ENCODE assay signal across 8 cellular contexts in the genomic region with DNA sequence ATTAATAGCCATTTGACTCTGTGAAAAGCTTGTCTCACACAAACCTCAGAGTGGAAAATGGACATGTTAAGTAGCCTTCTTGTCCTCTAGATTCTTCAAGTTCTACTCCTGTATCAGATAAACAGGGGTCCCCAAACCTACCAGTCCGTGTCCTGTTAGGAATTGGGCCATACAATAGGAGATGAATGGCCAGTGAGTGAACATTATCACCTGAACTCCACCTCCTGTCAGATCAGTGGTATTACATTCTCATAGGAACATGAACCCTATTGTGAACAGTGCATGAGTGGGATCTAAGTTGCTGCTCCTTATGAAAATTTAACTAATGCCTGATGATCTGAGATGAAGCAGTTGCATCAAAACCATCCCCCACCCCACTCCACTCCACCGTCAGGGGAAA.
DNase-seq lines count a peak whose midpoint lies in the region; ATAC-seq, FAIRE-seq and TF ChIP-seq lines count a peak whose summit lies in the region.

No MANE protein-coding gene starts in this region.

- TF ChIP-seq EP300 in SK-N-SH (IDR thresholded peaks at IDR 0.05; ENCODE audit: borderline replicate concordance in 1 of 2, low read depth in 1 of 2, low read length in 1 of 2) (no peak), sigmoid colon (IDR thresholded peaks at IDR 0.05) (no peak)

- H3K9me2 ChIP-seq in SK-N-SH: no peaks in the 10 kb centered on the region

- no peak overlapping the region for H3K9ac ChIP-seq in SK-N-SH

- H2AFZ ChIP-seq in SK-N-SH (ENCODE audit: low read depth): no peak overlapping the region

- H3K4me2 ChIP-seq in SK-N-SH: no peak overlapping the region

- H3K79me2 ChIP-seq in SK-N-SH (ENCODE audit: insufficient read depth): no peaks in the 10 kb centered on the region

- TF ChIP-seq CTCF in SK-N-SH (IDR thresholded peaks at IDR 0.05) (peak; percentile 55), left lung (IDR thresholded peaks at IDR 0.05) (peak in 1 of 2 donors; percentile 27), sigmoid colon (IDR thresholded peaks at IDR 0.05) (peak in 2 of 4 experiments; percentile 30 to 52)

- H3K36me3 ChIP-seq in SK-N-SH (replicated peaks in 1 of 2; ENCODE audit: control insufficient read depth in 1 of 2, insufficient read depth in 2 of 2, low read length in 1 of 2) (no peaks in the 10 kb centered on the region), left lung (no peaks in the 10 kb centered on the region), sigmoid colon (no peaks in the 10 kb centered on the region)

- H3K4me3 ChIP-seq in SK-N-SH (ENCODE audit: low read depth in 2 of 2, low read length in 1 of 2): no peak overlapping the region
- no peak overlapping the region for H3K4me3 ChIP-seq in left lung
- H3K4me3 ChIP-seq in sigmoid colon: no peak overlapping the region

- H4K20me1 ChIP-seq in SK-N-SH (ENCODE audit: insufficient read depth): no peaks in the 10 kb centered on the region

- POLR2A ChIA-PET in SK-N-SH (lab: Yijun Ruan, JAX): no interaction called here

- DNase-seq in GM12891 (ENCODE audit: insufficient read length, low spot score): no peak
- no peak for DNase-seq in SK-N-SH
- no peak for DNase-seq in left lung
- DNase-seq in NCI-H2227 (lab: John Stamatoyannopoulos, UW; ENCODE audit: unreplicated experiment): no peak
- DNase-seq in sigmoid colon: no peak

- intact Hi-C loops in left lung (cut with DNase I): no loop called here
- intact Hi-C loops in sigmoid colon (cut with DNase I): no loop called here

- TF ChIP-seq POLR2A in GM12891 (IDR thresholded peaks at IDR 0.05; ENCODE audit: low read depth, low read length): no peak
- TF ChIP-seq POLR2A in sigmoid colon (IDR thresholded peaks at IDR 0.05): no peak

- WGBS in SK-N-SH (ENCODE audit: low lambda C conversion rate): 68% methylated on average over 2 of the region's 2 CpGs
- 22 to 46% methylated on average over 2 of the region's 2 CpGs for WGBS in sigmoid colon, 2 donors

- peak; percentile 69 for ATAC-seq in HG02798 (IDR thresholded peaks at IDR 0.05; ENCODE audit: poor library complexity, unreplicated experiment)
- peak; percentile 67 for ATAC-seq in left lung
- ATAC-seq in GM18870 (IDR thresholded peaks at IDR 0.05; ENCODE audit: unreplicated experiment): no peak
- ATAC-seq in HG02981 (IDR thresholded peaks at IDR 0.05; ENCODE audit: unreplicated experiment): no peak

- H3K9me3 ChIP-seq in SK-N-SH (no peaks in the 10 kb centered on the region), left lung (no peaks in the 10 kb centered on the region), sigmoid colon (no peaks in the 10 kb centered on the region)

- no peaks in the 10 kb centered on the region for H3K27me3 ChIP-seq in SK-N-SH (ENCODE audit: insufficient read depth)
- no peaks in the 10 kb centered on the region for H3K27me3 ChIP-seq in left lung
- H3K27me3 ChIP-seq in sigmoid colon: no peaks in the 10 kb centered on the region

- H3K27ac ChIP-seq in SK-N-SH (ENCODE audit: low read depth in 2 of 2, low read length in 1 of 2) (no peak overlapping the region), left lung (no peak overlapping the region), sigmoid colon (no peak overlapping the region)

- H3F3A ChIP-seq in SK-N-SH (replicated peaks; ENCODE audit: insufficient read depth): no peaks in the 10 kb centered on the region

- TF ChIP-seq RAD21 in SK-N-SH (IDR thresholded peaks at IDR 0.05; ENCODE audit: low read length): peak; percentile 62

- no peaks in the 10 kb centered on the region; a peak in 1 of 4 replicates for H3K4me1 ChIP-seq in SK-N-SH (ENCODE audit: control insufficient read depth in 1 of 2, insufficient read depth in 2 of 2, low read depth in 1 of 2, low read length in 1 of 2)
- no peaks in the 10 kb centered on the region for H3K4me1 ChIP-seq in left lung
- no peaks in the 10 kb centered on the region for H3K4me1 ChIP-seq in sigmoid colon

- peak; percentile 83 for FAIRE-seq in GM12891 (lab: Jason Lieb, UNC)

- CTCF ChIA-PET in SK-N-SH (lab: Yijun Ruan, JAX): interaction anchor here (1.3 kb wide), 1 partner anchor 17 kb away, joined by 6 read pairs; no protein-coding TSS in a partner anchor

TF ChIP-seq in GM12891, 5 proteins besides CTCF, POLR2A, EP300 and RAD21:
- TF ChIP-seq TAF1 (IDR thresholded peaks at IDR 0.05; ENCODE audit: low read depth, low read length) (no peak), SPI1 (IDR thresholded peaks at IDR 0.05; ENCODE audit: low read depth, low read length) (no peak)

TF ChIP-seq in SK-N-SH, 30 proteins besides CTCF, POLR2A, EP300 and RAD21:
- TF ChIP-seq TEAD4 (IDR thresholded peaks at IDR 0.05; ENCODE audit: borderline replicate concordance, insufficient read depth) (no peak), SMC3 (IDR thresholded peaks at IDR 0.05; ENCODE audit: low read depth, low read length) (peak; percentile 65), EZH2phosphoT487 (IDR thresholded peaks at IDR 0.05; ENCODE audit: borderline replicate concordance, low read depth) (no peak), RCOR1 (IDR thresholded peaks at IDR 0.05; ENCODE audit: low read length) (no peak)
TF ChIP-seq in SK-N-SH: peak in this region for 1.

Comparison
In these comparisons a context has a peak if more than half of its experiments do, and no peak if none do; other contexts are left out.
1. ATAC-seq: peak in HG02798 (single experiment) and left lung (single experiment); none in GM18870 (single experiment) and HG02981 (single experiment).